ENCODE assay signal across 12 cellular contexts in genomic region chr9:96553070-96553469, GRCh38.
DNase-seq lines count a peak whose midpoint lies in the region; ATAC-seq, FAIRE-seq and TF ChIP-seq lines count a peak whose summit lies in the region.
"Had no signal": no experiment of that assay in that cellular context is flagged by ENCODE, and none has a peak within 500 bp of the region (broad histone marks: within the 10 kb centered on the region; RNA-seq: fewer than 3 reads in every experiment).

No MANE protein-coding gene starts in this region.

- ATAC-seq in T-helper 17 cell (no peak), GM21528 (IDR thresholded peaks at IDR 0.05; ENCODE audit: low FRiP score, unreplicated experiment) (no peak)
- no peak for ATAC-seq in stimulated activated naive B cell treated with anti-CD40 and anti-IgM and Interleukin-4, amounts not matched to agents 10 μg/mL and 1 μg/mL and 100 μg/mL, for 72 hours (replicated peaks)
- ATAC-seq: gastrocnemius medialis had no signal

- peak; percentile 83 for DNase-seq in GM04504 (ENCODE audit: low read depth)
- DNase-seq in T-helper 17 cell, result no peak
- peak; percentile 95 for DNase-seq in fibroblast of peridontal ligament (ENCODE audit: extremely low read depth)
- DNase-seq in stimulated activated naive B cell treated with anti-CD40 and anti-IgM and Interleukin-4, amounts not matched to agents 10 μg/mL and 1 μg/mL and 100 μg/mL, for 72 hours, result no peak
- DNase-seq in GM12892 (ENCODE audit: insufficient read length), result no peak
- no peak for DNase-seq in type B pancreatic cell (ENCODE audit: extremely low spot score, unreplicated experiment)
- no peak for DNase-seq in cerebellar cortex (ENCODE audit: low spot score)
- DNase-seq: activated CD4-positive, alpha-beta T cell treated with anti-CD3 and anti-CD28 coated beads, Interleukin-2, amount 10 ng/mL, durations not matched to agents 7 days and 5 days; gastrocnemius medialis; Kasumi-1; pancreas had no signal

- H3K4me1 Mint-ChIP-seq in T-helper 17 cell, result peaks cover 10% of the 10 kb centered on the region
- peaks cover 13 to 20% of the 10 kb centered on the region in 2 donors for H3K4me1 Mint-ChIP-seq in stimulated activated naive B cell treated with anti-CD40 and anti-IgM and Interleukin-4, amounts not matched to agents 10 μg/mL and 1 μg/mL and 100 μg/mL, for 72 hours
- peaks cover 8% of the 10 kb centered on the region for H3K4me1 Mint-ChIP-seq in type B pancreatic cell (ENCODE audit: unreplicated experiment)

- H3K27ac Mint-ChIP-seq in T-helper 17 cell, result peak overlapping the region; percentile 16
- H3K27ac Mint-ChIP-seq in stimulated activated naive B cell treated with anti-CD40 and anti-IgM and Interleukin-4, amounts not matched to agents 10 μg/mL and 1 μg/mL and 100 μg/mL, for 72 hours, result peak overlapping the region; percentile 56
- H3K27ac Mint-ChIP-seq in type B pancreatic cell, result no peak overlapping the region
- H3K27ac Mint-ChIP-seq: activated CD4-positive, alpha-beta T cell treated with anti-CD3 and anti-CD28 coated beads, Interleukin-2, amount 10 ng/mL, durations not matched to agents 7 days and 5 days had no signal

- H3K4me3 Mint-ChIP-seq in T-helper 17 cell (no peak overlapping the region), type B pancreatic cell (no peak overlapping the region)
- no peak overlapping the region for H3K4me3 Mint-ChIP-seq in stimulated activated naive B cell treated with anti-CD40 and anti-IgM and Interleukin-4, amounts not matched to agents 10 μg/mL and 1 μg/mL and 100 μg/mL, for 72 hours
- H3K4me3 Mint-ChIP-seq: activated CD4-positive, alpha-beta T cell treated with anti-CD3 and anti-CD28 coated beads, Interleukin-2, amount 10 ng/mL, durations not matched to agents 7 days and 5 days had no signal

- no peaks in the 10 kb centered on the region for H3K9me3 Mint-ChIP-seq in stimulated activated naive B cell treated with anti-CD40 and anti-IgM and Interleukin-4, amounts not matched to agents 10 μg/mL and 1 μg/mL and 100 μg/mL, for 72 hours
- H3K9me3 Mint-ChIP-seq in type B pancreatic cell, result no peaks in the 10 kb centered on the region
- H3K9me3 Mint-ChIP-seq: activated CD4-positive, alpha-beta T cell treated with anti-CD3 and anti-CD28 coated beads, Interleukin-2, amount 10 ng/mL, durations not matched to agents 7 days and 5 days had no signal

- no peaks in the 10 kb centered on the region for H3K9me3 ChIP-seq in T-helper 17 cell (ENCODE audit: control insufficient read depth, low read length, poor library complexity, severe bottlenecking)
- H3K9me3 ChIP-seq: gastrocnemius medialis, pancreas had no signal

- H3K27me3 Mint-ChIP-seq in T-helper 17 cell (no peaks in the 10 kb centered on the region), type B pancreatic cell (no peaks in the 10 kb centered on the region)
- no peaks in the 10 kb centered on the region for H3K27me3 Mint-ChIP-seq in stimulated activated naive B cell treated with anti-CD40 and anti-IgM and Interleukin-4, amounts not matched to agents 10 μg/mL and 1 μg/mL and 100 μg/mL, for 72 hours
- H3K27me3 Mint-ChIP-seq: activated CD4-positive, alpha-beta T cell treated with anti-CD3 and anti-CD28 coated beads, Interleukin-2, amount 10 ng/mL, durations not matched to agents 7 days and 5 days had no signal

- no peak for TF ChIP-seq CTCF in type B pancreatic cell (conservative IDR thresholded peaks at IDR 0.05)

- H3K36me3 Mint-ChIP-seq in T-helper 17 cell (ENCODE audit: low read depth) (peaks cover 3% of the 10 kb centered on the region), type B pancreatic cell (peaks cover 10% of the 10 kb centered on the region)
- peaks cover 0 to 3% of the 10 kb centered on the region in 2 donors for H3K36me3 Mint-ChIP-seq in stimulated activated naive B cell treated with anti-CD40 and anti-IgM and Interleukin-4, amounts not matched to agents 10 μg/mL and 1 μg/mL and 100 μg/mL, for 72 hours

- no peak for TF ChIP-seq POLR2A in GM12892 (IDR thresholded peaks at IDR 0.05; ENCODE audit: low read depth, low read length)

- FAIRE-seq in GM12892 (lab: Jason Lieb, UNC), result no peak
- FAIRE-seq: pancreas had no signal

Comparison
In these comparisons a context has a peak if more than half of its experiments do, and no peak if none do; other contexts are left out.
1. DNase-seq: peak in GM04504 (single experiment) and fibroblast of peridontal ligament (single experiment); none in T-helper 17 cell (0 of 3), stimulated activated naive B cell treated with anti-CD40 and anti-IgM and Interleukin-4, amounts not matched to agents 10 μg/mL and 1 μg/mL and 100 μg/mL, for 72 hours (single experiment), GM12892 (single experiment), type B pancreatic cell (single experiment) and cerebellar cortex (single experiment).